In genomic region chr16:29820730-29821662, GRCh38 we compare ENCODE assay signal across 8 cellular contexts. TPM values are rescaled to one million over a fixed set of nuclear protein-coding genes. Genes with fewer than 3 reads are reported as not detected.
DNase-seq lines count a peak whose midpoint lies in the region; ATAC-seq and TF ChIP-seq lines count a peak whose summit lies in the region.

No MANE protein-coding gene starts in this region.

- intact Hi-C loops in activated CD4-positive, alpha-beta memory T cell treated with anti-CD3 and anti-CD28 coated beads for 36 hours (cut with micrococcal nuclease) = loop anchor here (1.0 to 10.0 kb wide), 5 partner anchors 28 to 996 kb away; partner anchors contain the start of genes ATXN2L, CDIPT, MYL11 and TBC1D10B

- no peak for TF ChIP-seq CTCF in retinal pigment epithelial cell (conservative IDR thresholded peaks at IDR 0.05; ENCODE audit: low read depth, low read length)
- TF ChIP-seq CTCF in endothelial cell (IDR thresholded peaks at IDR 0.05; ENCODE audit: unreplicated experiment) = no peak

- H3K27me3 Mint-ChIP-seq in activated CD4-positive, alpha-beta memory T cell treated with anti-CD3 and anti-CD28 coated beads for 36 hours = no peaks in the 10 kb centered on the region
- peaks cover 9% of the 10 kb centered on the region for H3K27me3 Mint-ChIP-seq in endothelial cell (ENCODE audit: unreplicated experiment)

- peaks cover 61% of the 10 kb centered on the region for H3K4me1 Mint-ChIP-seq in activated CD4-positive, alpha-beta memory T cell treated with anti-CD3 and anti-CD28 coated beads for 36 hours (ENCODE audit: low read depth)
- peaks cover 26% of the 10 kb centered on the region for H3K4me1 Mint-ChIP-seq in endothelial cell (ENCODE audit: unreplicated experiment)

- DNase-seq in activated CD4-positive, alpha-beta memory T cell treated with anti-CD3 and anti-CD28 coated beads for 36 hours = peak; percentile 79
- peak; percentile 51 for DNase-seq in fibroblast of peridontal ligament (ENCODE audit: extremely low read depth)
- no peak for DNase-seq in retinal pigment epithelial cell (ENCODE audit: low read depth)
- no peak for DNase-seq in endothelial cell (ENCODE audit: low spot score)
- no peak for DNase-seq in NK-92 (lab: John Stamatoyannopoulos, UW; ENCODE audit: unreplicated experiment)

- ATAC-seq in GM18511 (IDR thresholded peaks at IDR 0.05; ENCODE audit: unreplicated experiment) (peak; percentile 59), HG03196 (IDR thresholded peaks at IDR 0.05; ENCODE audit: unreplicated experiment) (peak; percentile 33), HG03342 (IDR thresholded peaks at IDR 0.05; ENCODE audit: unreplicated experiment) (no peak)

- CTCF ChIA-PET in activated CD4-positive, alpha-beta memory T cell treated with anti-CD3 and anti-CD28 coated beads for 36 hours (lab: Charles Lee) = interaction anchor here (0.8 to 6.7 kb wide), 8 partner anchors 13 to 232 kb away, joined by 3 to 79 read pairs (median 6); partner anchors contain the start of genes KIF22 and MAZ

- peaks cover 34% of the 10 kb centered on the region for H3K36me3 Mint-ChIP-seq in activated CD4-positive, alpha-beta memory T cell treated with anti-CD3 and anti-CD28 coated beads for 36 hours
- H3K36me3 Mint-ChIP-seq in endothelial cell (ENCODE audit: low read depth, unreplicated experiment) = peaks cover 20% of the 10 kb centered on the region

- POLR2A ChIA-PET in activated CD4-positive, alpha-beta memory T cell treated with anti-CD3 and anti-CD28 coated beads for 36 hours (lab: Charles Lee) = interaction anchor here (0.8 to 7.9 kb wide), 6 partner anchors 13 to 174 kb away, joined by 3 to 84 read pairs (median 4); partner anchors contain the start of genes HIRIP3 and MAZ

- H3K4me3 ChIP-seq in retinal pigment epithelial cell (ENCODE audit: low read length) = peak overlapping the region; percentile 90

- peak overlapping the region; percentile 98 for H3K27ac Mint-ChIP-seq in activated CD4-positive, alpha-beta memory T cell treated with anti-CD3 and anti-CD28 coated beads for 36 hours
- no peak overlapping the region for H3K27ac Mint-ChIP-seq in endothelial cell (ENCODE audit: unreplicated experiment)

- peak overlapping the region; percentile 91 for H3K4me3 Mint-ChIP-seq in activated CD4-positive, alpha-beta memory T cell treated with anti-CD3 and anti-CD28 coated beads for 36 hours
- no peak overlapping the region for H3K4me3 Mint-ChIP-seq in endothelial cell (ENCODE audit: unreplicated experiment)

- no peaks in the 10 kb centered on the region for H3K9me3 Mint-ChIP-seq in activated CD4-positive, alpha-beta memory T cell treated with anti-CD3 and anti-CD28 coated beads for 36 hours
- H3K9me3 Mint-ChIP-seq in endothelial cell (ENCODE audit: unreplicated experiment) = no peaks in the 10 kb centered on the region

RNA-seq across cellular contexts. Expression of gene MVP, which starts 0.7 kb away (rescaled TPM):
- 100 to 1,000 TPM; 149 to 156 TPM for total RNA-seq in activated CD4-positive, alpha-beta memory T cell treated with anti-CD3 and anti-CD28 coated beads for 36 hours
- total RNA-seq in endothelial cell (ENCODE audit: unreplicated experiment) = 2.0 TPM

RNA-seq across cellular contexts. Expression of gene PAGR1, which starts 5.0 kb away (rescaled TPM):
- total RNA-seq in activated CD4-positive, alpha-beta memory T cell treated with anti-CD3 and anti-CD28 coated beads for 36 hours = 10 to 100 TPM; 21.9 to 24.0 TPM
- total RNA-seq in endothelial cell (ENCODE audit: unreplicated experiment) = 38.6 TPM

RNA-seq across cellular contexts. Expression of gene PRRT2, which starts 9.0 kb away (rescaled TPM):
- 1 to 10 TPM in 1 of 2 experiments, under 1 TPM in 1; 1.00 to 2.6 TPM for total RNA-seq in activated CD4-positive, alpha-beta memory T cell treated with anti-CD3 and anti-CD28 coated beads for 36 hours
- total RNA-seq in endothelial cell (ENCODE audit: unreplicated experiment) = 15.0 TPM

RNA-seq across cellular contexts. Expression of gene MAZ, which starts 14.7 kb away (rescaled TPM):
- total RNA-seq in activated CD4-positive, alpha-beta memory T cell treated with anti-CD3 and anti-CD28 coated beads for 36 hours = 100 to 1,000 TPM; 227 to 242 TPM
- total RNA-seq in endothelial cell (ENCODE audit: unreplicated experiment) = 407 TPM

RNA-seq across cellular contexts. Expression of gene KIF22, which starts 30.4 kb away (rescaled TPM):
- total RNA-seq in activated CD4-positive, alpha-beta memory T cell treated with anti-CD3 and anti-CD28 coated beads for 36 hours = 100 to 1,000 TPM; 174 to 180 TPM
- total RNA-seq in endothelial cell (ENCODE audit: unreplicated experiment) = 40.7 TPM

Comparison
In these comparisons a context has a peak if more than half of its experiments do, and no peak if none do; other contexts are left out.
1. DNase-seq: peak in activated CD4-positive, alpha-beta memory T cell treated with anti-CD3 and anti-CD28 coated beads for 36 hours (single experiment) and fibroblast of peridontal ligament (single experiment); none in retinal pigment epithelial cell (single experiment), endothelial cell (single experiment) and NK-92 (single experiment).
2. RNA of gene MVP, which starts 0.7 kb away (total RNA-seq): 149 to 156 TPM in activated CD4-positive, alpha-beta memory T cell treated with anti-CD3 and anti-CD28 coated beads for 36 hours; 2.0 TPM in endothelial cell (single experiment); every median in the first group is over 10 times any median in the second.